In genomic region chr16:860891-861290, GRCh38 we compare ENCODE assay signal across 20 cellular contexts.
"Had no signal": no experiment of that assay in that cellular context is flagged by ENCODE, and none has a peak within 500 bp of the region (broad histone marks: within the 10 kb centered on the region; RNA-seq: fewer than 3 reads in every experiment).

No MANE protein-coding gene starts in this region.

- ATAC-seq: gastroesophageal sphincter; left colon; naive thymus-derived CD4-positive, alpha-beta T cell; right lobe of liver had no signal

- H3K27me3 ChIP-seq: colonic mucosa, esophagus squamous epithelium, gastroesophageal sphincter, neutrophil, right lobe of liver, stomach, transverse colon had no signal

- DNase-seq: cerebellar nuclear complex; colonic mucosa; dermis blood vessel endothelial cell; esophagus squamous epithelium; foreskin fibroblast; glutamatergic neuron; left colon; mesendoderm; naive thymus-derived CD4-positive, alpha-beta T cell; nephron progenitor cell; stimulated activated CD4-positive, alpha-beta T cell treated with anti-CD3 and anti-CD28 coated beads, Interleukin-2, amount 100 ng/mL, for 24 hours; stimulated activated CD4-positive, alpha-beta T cell treated with anti-CD3 and anti-CD28 coated beads, Interleukin-4, amount 100 ng/mL, for 4 hours; stimulated activated naive CD4-positive, alpha-beta T cell; stomach; substantia nigra; transverse colon had no signal

- H3K9me3 ChIP-seq: colonic mucosa, esophagus squamous epithelium, gastroesophageal sphincter, right lobe of liver, thoracic aorta, transverse colon had no signal

- H3K4me3 ChIP-seq: colonic mucosa, esophagus squamous epithelium, gastroesophageal sphincter, right lobe of liver, stomach, thoracic aorta, transverse colon had no signal

- H3K36me3 ChIP-seq: colonic mucosa, esophagus squamous epithelium, neutrophil, right lobe of liver, stomach, thoracic aorta, transverse colon had no signal

- H3K27ac ChIP-seq: colonic mucosa, esophagus squamous epithelium, gastroesophageal sphincter, neutrophil, right lobe of liver, stomach, thoracic aorta, transverse colon had no signal

- H3K4me1 ChIP-seq: colonic mucosa, esophagus squamous epithelium, gastroesophageal sphincter, right lobe of liver, stomach, transverse colon had no signal
